ENCODE assay signal across 8 cellular contexts in genomic region chr7:131188367-131189339, GRCh38.
DNase-seq lines count a peak whose midpoint lies in the region; ATAC-seq and TF ChIP-seq lines count a peak whose summit lies in the region.

No MANE protein-coding gene starts in this region.

- H3K9ac ChIP-seq in IMR-90 (ENCODE audit: low read depth, low read length) (no peak overlapping the region), skeletal muscle satellite cell (ENCODE audit: low read depth, low read length) (peak overlapping the region; percentile 54)

- H3K18ac ChIP-seq in IMR-90 (ENCODE audit: low read depth, low read length), result peak overlapping the region; percentile 55; the same call in 1 of the 2 replicates

- H3K27ac ChIP-seq in CD4-positive, alpha-beta memory T cell (ENCODE audit: low read depth, low read length), result peak overlapping the region; percentile 54
- H3K27ac ChIP-seq in IMR-90 (ENCODE audit: insufficient read depth, low read length), result peak overlapping the region; percentile 27
- no peak overlapping the region for H3K27ac ChIP-seq in testis

- H3K9me3 ChIP-seq in CD4-positive, alpha-beta memory T cell (ENCODE audit: control insufficient read depth in 1 of 2, low read length in 2 of 2), result no peaks in the 10 kb centered on the region
- H3K9me3 ChIP-seq in IMR-90 (ENCODE audit: control insufficient read depth, insufficient read depth, low read length), result peaks cover 1% of the 10 kb centered on the region; the same call in 1 of the 2 replicates
- H3K9me3 ChIP-seq in skeletal muscle satellite cell (replicated peaks; ENCODE audit: low read length), result no peaks in the 10 kb centered on the region
- H3K9me3 ChIP-seq in testis, result no peaks in the 10 kb centered on the region

- WGBS in IMR-90 (ENCODE audit: extremely low coverage in 2 of 2, insufficient read length in 1 of 2), 2 experiments, result 100% methylated on average over 1 of the region's 8 CpGs; no CpG with 5 or more reads in 1 of the 2 experiments
- 85 to 91% methylated on average over 8 of the region's 8 CpGs for WGBS in testis, 2 donors

- peak overlapping the region; percentile 54; the same call in 1 of the 2 replicates for H2AK5ac ChIP-seq in IMR-90 (ENCODE audit: low read depth, low read length)

- H3K27me3 Mint-ChIP-seq in CD4-positive, alpha-beta memory T cell, result peaks cover 0 to 2% of the 10 kb centered on the region in 2 donors

- peaks cover 0 to 2% (median 0%) of the 10 kb centered on the region in 8 donors for H3K9me3 Mint-ChIP-seq in CD4-positive, alpha-beta memory T cell

- no peaks in the 10 kb centered on the region for H3K27me3 ChIP-seq in CD4-positive, alpha-beta memory T cell (ENCODE audit: insufficient read depth, low read length)
- H3K27me3 ChIP-seq in IMR-90 (ENCODE audit: control insufficient read depth, insufficient read depth, low read length) (no peaks in the 10 kb centered on the region), skeletal muscle satellite cell (ENCODE audit: control insufficient read depth, insufficient read depth, low read length) (no peaks in the 10 kb centered on the region), testis (no peaks in the 10 kb centered on the region)

- H3K4ac ChIP-seq in IMR-90 (ENCODE audit: low read depth, low read length), result peak overlapping the region; percentile 70

- no TSS peak for BruUV-seq in IMR-90 (replicated peaks; lab: Mats Ljungman, UMichigan)

- no peaks in the 10 kb centered on the region for H3K79me1 ChIP-seq in IMR-90 (ENCODE audit: low read depth in 1 of 2, low read length in 2 of 2)

- no peaks in the 10 kb centered on the region for H3K36me3 ChIP-seq in CD4-positive, alpha-beta memory T cell (ENCODE audit: insufficient read depth, low read length)
- H3K36me3 ChIP-seq in IMR-90 (ENCODE audit: control insufficient read depth, insufficient read depth, low read length) (no peaks in the 10 kb centered on the region), skeletal muscle satellite cell (ENCODE audit: insufficient read depth, low read length) (no peaks in the 10 kb centered on the region), testis (ENCODE audit: low read depth, missing control alignments) (no peaks in the 10 kb centered on the region)

- dilution Hi-C loops in IMR-90 (cut with HindIII; ENCODE audit: low sequenced_read_pairs, unreplicated experiment), result no loop called here

- intact Hi-C loops in CD4-positive, alpha-beta memory T cell (cut with micrococcal nuclease), result loop anchor here (1.0 kb wide), 5 partner anchors 40 to 139 kb away; partner anchors contain the start of gene MKLN1
- intact Hi-C loops in IMR-90 (cut with micrococcal nuclease) (no loop called here), testis (cut with DNase I; ENCODE audit: low total_unique reads) (no loop called here)

- H3K14ac ChIP-seq in IMR-90 (replicated peaks; ENCODE audit: low read depth, low read length), result peak overlapping the region; percentile 26

- TF ChIP-seq RAD21 in IMR-90 (IDR thresholded peaks at IDR 0.05; ENCODE audit: low read length), result no peak; the same call in 1 of the 2 replicates

- H4K20me1 ChIP-seq in IMR-90 (ENCODE audit: insufficient read depth, low read length), result no peaks in the 10 kb centered on the region

- TF ChIP-seq CTCF in IMR-90 (conservative IDR thresholded peaks at IDR 0.05; ENCODE audit: low read depth, low read length) (no peak), testis (IDR thresholded peaks at IDR 0.05) (no peak)

- peak overlapping the region; percentile 21 to 79 (median 69) for H3K4me3 Mint-ChIP-seq in CD4-positive, alpha-beta memory T cell

- peak overlapping the region; percentile 9; the same call in 1 of the 2 replicates for H4K5ac ChIP-seq in IMR-90 (ENCODE audit: low read depth, low read length)

- POLR2A ChIA-PET in CD4-positive, alpha-beta memory T cell (lab: Charles Lee; ENCODE audit: partially characterized antibody), result interaction anchor here (0.7 to 10.0 kb wide), 12 partner anchors 9 to 150 kb away, joined by 3 to 176 read pairs (median 4); no protein-coding TSS in a partner anchor
- POLR2A ChIA-PET in IMR-90 (lab: Charles Lee; ENCODE audit: unreplicated experiment), result interaction anchor here (0.8 kb wide), 1 partner anchor 572 kb away, joined by 3 read pairs; no protein-coding TSS in a partner anchor

- CTCF ChIA-PET in CD4-positive, alpha-beta memory T cell (lab: Charles Lee; ENCODE audit: partially characterized antibody), result interaction anchor here (1.2 to 3.0 kb wide), 8 partner anchors 10 to 116 kb away, joined by 3 to 15 read pairs (median 4); no protein-coding TSS in a partner anchor
- CTCF ChIA-PET in IMR-90 (lab: Yijun Ruan, JAX), result interaction anchor here (0.6 kb wide), 1 partner anchor 69 kb away, joined by 3 read pairs; no protein-coding TSS in a partner anchor

- peak; percentile 84 for ATAC-seq in GM19463 (IDR thresholded peaks at IDR 0.05; ENCODE audit: unreplicated experiment)
- ATAC-seq in IMR-90 (ENCODE audit: low read depth), result peak; percentile 85

- peak overlapping the region; percentile 14; the same call in 1 of the 2 replicates for H3K56ac ChIP-seq in IMR-90 (ENCODE audit: extremely low read depth, insufficient read depth, low read length)

- H3K4me3 ChIP-seq in CD4-positive, alpha-beta memory T cell (ENCODE audit: low read length in 2 of 2), result no peak overlapping the region
- H3K4me3 ChIP-seq in IMR-90 (ENCODE audit: insufficient read depth, low read depth, low read length), result no peak overlapping the region
- peak overlapping the region; percentile 3 for H3K4me3 ChIP-seq in skeletal muscle satellite cell (ENCODE audit: low read length)
- no peak overlapping the region for H3K4me3 ChIP-seq in testis

- peak overlapping the region; percentile 89 to 98 (median 95) for H3K27ac Mint-ChIP-seq in CD4-positive, alpha-beta memory T cell

- DNase-seq in CD4-positive, alpha-beta memory T cell, result peak; percentile 83 to 88 (median 84)
- peak; percentile 98 for DNase-seq in IMR-90
- DNase-seq in activated CD4-positive, CD25-positive, alpha-beta regulatory T cell treated with anti-CD3 and anti-CD28 coated beads, Interleukin-2, amount 50 U/mL, for 72 hours, result peak; percentile 50
- peak; percentile 86 for DNase-seq in dedifferentiated amniotic fluid mesenchymal stem cell (ENCODE audit: extremely low spot score)
- DNase-seq in retina, result no peak
- DNase-seq in testis, result no peak

- H2BK20ac ChIP-seq in IMR-90 (ENCODE audit: low read depth, low read length), result peak overlapping the region; percentile 72

- peak overlapping the region; percentile 71 for H4K91ac ChIP-seq in IMR-90 (ENCODE audit: insufficient read depth, low read depth, low read length)

- H3K36me3 Mint-ChIP-seq in CD4-positive, alpha-beta memory T cell, result peaks cover 0 to 2% of the 10 kb centered on the region in 2 donors

- H3K4me1 ChIP-seq in CD4-positive, alpha-beta memory T cell (ENCODE audit: insufficient read depth, low read length), result peaks cover 40% of the 10 kb centered on the region
- H3K4me1 ChIP-seq in IMR-90 (ENCODE audit: control insufficient read depth, insufficient read depth, low read length) (0 out of 2 replicates have a peak, but pooled peaks cover 3% of the 10 kb centered on the region), skeletal muscle satellite cell (ENCODE audit: control insufficient read depth, insufficient read depth, low read length) (peaks cover 48% of the 10 kb centered on the region), testis (peaks cover 9% of the 10 kb centered on the region)

- peaks cover 3% of the 10 kb centered on the region; the same call in 1 of the 2 replicates for H3K9me1 ChIP-seq in IMR-90 (ENCODE audit: insufficient read depth, low read length)

- H2AK9ac ChIP-seq in IMR-90 (replicated peaks; ENCODE audit: low read depth, low read length, poor library complexity), result peak overlapping the region; percentile 59

- peak overlapping the region; percentile 21 for H2AFZ ChIP-seq in IMR-90 (replicated peaks; ENCODE audit: low read length, poor library complexity)

- in situ Hi-C loops in IMR-90 (cut with MboI; ENCODE audit: low sequenced_read_pairs), result no loop called here

- H2BK15ac ChIP-seq in IMR-90 (ENCODE audit: low read depth, low read length), result peak overlapping the region; percentile 6; the same call in 1 of the 3 replicates

- H2BK120ac ChIP-seq in IMR-90 (ENCODE audit: low read depth, low read length), result peak overlapping the region; percentile 73

- peak overlapping the region; percentile 7 to 22; a peak in 2 of 4 replicates for H4K8ac ChIP-seq in IMR-90 (ENCODE audit: low read depth in 2 of 2, low read length in 2 of 2)

- H3K4me1 Mint-ChIP-seq in CD4-positive, alpha-beta memory T cell, result peaks cover 26 to 43% (median 30%) of the 10 kb centered on the region in 4 donors

- TF ChIP-seq POLR2A in IMR-90 (IDR thresholded peaks at IDR 0.05; ENCODE audit: low read depth, low read length) (no peak; the same call in 1 of the 2 replicates), testis (IDR thresholded peaks at IDR 0.05) (no peak)

- H2BK5ac ChIP-seq in IMR-90 (ENCODE audit: low read depth, low read length, poor library complexity, severe bottlenecking), result peak overlapping the region; percentile 95

- H3K4me2 ChIP-seq in IMR-90 (ENCODE audit: low read depth, low read length) (peak overlapping the region; percentile 26; the same call in 1 of the 2 replicates), skeletal muscle satellite cell (ENCODE audit: low read length) (peak overlapping the region; percentile 67)

- peak overlapping the region; percentile 30 for H3K23ac ChIP-seq in IMR-90 (ENCODE audit: low read depth, low read length)

TF ChIP-seq in IMR-90, 13 proteins besides CTCF, POLR2A, EP300 and RAD21 (continues in another document):
- TF ChIP-seq FOS (IDR thresholded peaks at IDR 0.05; ENCODE audit: low read depth, low read length), result peak; percentile 90
- TF ChIP-seq MAFK (IDR thresholded peaks at IDR 0.05; ENCODE audit: low read depth, low read length), result no peak
- TF ChIP-seq BHLHE40 (IDR thresholded peaks at IDR 0.05; ENCODE audit: low read depth, low read length), result peak; percentile 39; the same call in 1 of the 2 replicates
- no peak for TF ChIP-seq RFX5 (IDR thresholded peaks at IDR 0.05; ENCODE audit: low read depth, low read length)
- TF ChIP-seq NFE2L2 (IDR thresholded peaks at IDR 0.05; ENCODE audit: low read depth, low read length), result peak; percentile 61
- TF ChIP-seq, protein P1, sequence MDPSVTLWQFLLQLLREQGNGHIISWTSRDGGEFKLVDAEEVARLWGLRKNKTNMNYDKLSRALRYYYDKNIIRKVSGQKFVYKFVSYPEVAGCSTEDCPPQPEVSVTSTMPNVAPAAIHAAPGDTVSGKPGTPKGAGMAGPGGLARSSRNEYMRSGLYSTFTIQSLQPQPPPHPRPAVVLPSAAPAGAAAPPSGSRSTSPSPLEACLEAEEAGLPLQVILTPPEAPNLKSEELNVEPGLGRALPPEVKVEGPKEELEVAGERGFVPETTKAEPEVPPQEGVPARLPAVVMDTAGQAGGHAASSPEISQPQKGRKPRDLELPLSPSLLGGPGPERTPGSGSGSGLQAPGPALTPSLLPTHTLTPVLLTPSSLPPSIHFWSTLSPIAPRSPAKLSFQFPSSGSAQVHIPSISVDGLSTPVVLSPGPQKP (IDR thresholded peaks at IDR 0.05; ENCODE audit: borderline replicate concordance, low read depth, low read length), result no peak
- TF ChIP-seq RCOR1 (IDR thresholded peaks at IDR 0.05; ENCODE audit: insufficient replicate concordance, low read length), result no peak
- 0 out of 2 replicates have a peak, but pooled peaks have one; percentile 21 for TF ChIP-seq CEBPB (IDR thresholded peaks at IDR 0.05; ENCODE audit: low read depth, low read length)
- peak; percentile 10; the same call in 1 of the 2 replicates for TF ChIP-seq SMC3 (IDR thresholded peaks at IDR 0.05; ENCODE audit: low read depth, low read length)

Comparison
In these comparisons a context has a peak if more than half of its experiments do, and no peak if none do; other contexts are left out.
1. DNase-seq: peak in CD4-positive, alpha-beta memory T cell (5 of 5), IMR-90 (single experiment), activated CD4-positive, CD25-positive, alpha-beta regulatory T cell treated with anti-CD3 and anti-CD28 coated beads, Interleukin-2, amount 50 U/mL, for 72 hours (single experiment) and dedifferentiated amniotic fluid mesenchymal stem cell (single experiment); none in retina (single experiment) and testis (single experiment).
2. H3K27ac ChIP-seq: peak in CD4-positive, alpha-beta memory T cell (single experiment) and IMR-90 (single experiment); none in testis (0 of 2).